Comparison of ENCODE assay signal across 18 cellular contexts in genomic region chr7:45061807-45062206, GRCh38. TPM values are rescaled to one million over a fixed set of nuclear protein-coding genes. Genes with fewer than 3 reads are reported as not detected.
DNase-seq lines count a peak whose midpoint lies in the region; ATAC-seq, FAIRE-seq and TF ChIP-seq lines count a peak whose summit lies in the region.
"Had no signal": no experiment of that assay in that cellular context is flagged by ENCODE, and none has a peak within 500 bp of the region (broad histone marks: within the 10 kb centered on the region; RNA-seq: fewer than 3 reads in every experiment).

No MANE protein-coding gene starts in this region.

- no peak for FAIRE-seq in GM12891 (lab: Jason Lieb, UNC)
- FAIRE-seq: A549 had no signal

- intact Hi-C loops in natural killer cell (cut with micrococcal nuclease): no loop called here

- H3K27me3 Mint-ChIP-seq in activated CD4-positive, alpha-beta T cell treated with anti-CD3 and anti-CD28 coated beads, Interleukin-2, amount 10 ng/mL, durations not matched to agents 7 days and 5 days: no peaks in the 10 kb centered on the region
- H3K27me3 Mint-ChIP-seq in activated T-helper 17 cell treated with anti-CD3 and anti-CD28 coated beads, Interleukin-2, amount 50 U/mL, for 72 hours: no peaks in the 10 kb centered on the region
- no peaks in the 10 kb centered on the region for H3K27me3 Mint-ChIP-seq in natural killer cell (ENCODE audit: low read depth in 2 of 2)

- POLR2A ChIA-PET in activated CD4-positive, alpha-beta T cell treated with anti-CD3 and anti-CD28 coated beads, Interleukin-2, amount 10 ng/mL, durations not matched to agents 7 days and 5 days (lab: Charles Lee): no interaction called here

- peaks cover 48% of the 10 kb centered on the region for H3K4me1 Mint-ChIP-seq in activated CD4-positive, alpha-beta T cell treated with anti-CD3 and anti-CD28 coated beads, Interleukin-2, amount 10 ng/mL, durations not matched to agents 7 days and 5 days
- H3K4me1 Mint-ChIP-seq in activated T-helper 17 cell treated with anti-CD3 and anti-CD28 coated beads, Interleukin-2, amount 50 U/mL, for 72 hours: peaks cover 38% of the 10 kb centered on the region
- H3K4me1 Mint-ChIP-seq in natural killer cell: peaks cover 64 to 86% of the 10 kb centered on the region in 2 donors

- peaks cover 69% of the 10 kb centered on the region for H3K36me3 Mint-ChIP-seq in activated CD4-positive, alpha-beta T cell treated with anti-CD3 and anti-CD28 coated beads, Interleukin-2, amount 10 ng/mL, durations not matched to agents 7 days and 5 days (ENCODE audit: low read depth)
- peaks cover 88% of the 10 kb centered on the region for H3K36me3 Mint-ChIP-seq in activated T-helper 17 cell treated with anti-CD3 and anti-CD28 coated beads, Interleukin-2, amount 50 U/mL, for 72 hours (ENCODE audit: low read depth)
- H3K36me3 Mint-ChIP-seq in natural killer cell: no peaks in the 10 kb centered on the region

- TF ChIP-seq POLR2A in GM12891 (IDR thresholded peaks at IDR 0.05; ENCODE audit: low read depth, low read length): no peak

- peak; percentile 37 for ATAC-seq in activated T-helper 17 cell treated with anti-CD3 and anti-CD28 coated beads, Interleukin-2, amount 50 U/mL, for 72 hours (replicated peaks)
- peak in 1 of 3 donors; percentile 26 for ATAC-seq in natural killer cell
- no peak for ATAC-seq in HG02763 (IDR thresholded peaks at IDR 0.05; ENCODE audit: unreplicated experiment)
- ATAC-seq in HG03045 (IDR thresholded peaks at IDR 0.05; ENCODE audit: unreplicated experiment): no peak
- ATAC-seq: A549 had no signal

- H3K27ac Mint-ChIP-seq in activated CD4-positive, alpha-beta T cell treated with anti-CD3 and anti-CD28 coated beads, Interleukin-2, amount 10 ng/mL, durations not matched to agents 7 days and 5 days: peak overlapping the region; percentile 37
- H3K27ac Mint-ChIP-seq in activated T-helper 17 cell treated with anti-CD3 and anti-CD28 coated beads, Interleukin-2, amount 50 U/mL, for 72 hours: peak overlapping the region; percentile 64
- peak overlapping the region; percentile 56 to 58 for H3K27ac Mint-ChIP-seq in natural killer cell
- H3K27ac Mint-ChIP-seq: HFFc6 had no signal

- DNase-seq in activated CD4-positive, alpha-beta T cell treated with anti-CD3 and anti-CD28 coated beads, Interleukin-2, amount 10 ng/mL, durations not matched to agents 7 days and 5 days: no peak
- no peak for DNase-seq in activated CD4-positive, alpha-beta T cell treated with anti-CD3 and anti-CD28 coated beads for 4 hours
- DNase-seq in GM12891 (ENCODE audit: insufficient read length, low spot score): no peak
- DNase-seq in natural killer cell: no peak
- DNase-seq in NCI-H187 treated with DMSO at 0.1 percent for 48 hours (lab: John Stamatoyannopoulos, UW): no peak
- DNase-seq: anterior cingulate cortex, DMS 273 treated with DMSO at 0.1 percent for 48 hours, foreskin fibroblast, HFFc6, left ventricle myocardium inferior, midbrain, NCI-H1105 treated with DMSO at 0.1 percent for 48 hours, NCI-H510A had no signal

- no peaks in the 10 kb centered on the region for H3K9me3 Mint-ChIP-seq in activated CD4-positive, alpha-beta T cell treated with anti-CD3 and anti-CD28 coated beads, Interleukin-2, amount 10 ng/mL, durations not matched to agents 7 days and 5 days
- no peaks in the 10 kb centered on the region for H3K9me3 Mint-ChIP-seq in activated T-helper 17 cell treated with anti-CD3 and anti-CD28 coated beads, Interleukin-2, amount 50 U/mL, for 72 hours
- H3K9me3 Mint-ChIP-seq in natural killer cell: no peaks in the 10 kb centered on the region
- H3K9me3 Mint-ChIP-seq: HFFc6 had no signal

- CTCF ChIA-PET in activated CD4-positive, alpha-beta T cell treated with anti-CD3 and anti-CD28 coated beads, Interleukin-2, amount 10 ng/mL, durations not matched to agents 7 days and 5 days (lab: Charles Lee): no interaction called here

- no peak overlapping the region for H3K4me3 Mint-ChIP-seq in activated CD4-positive, alpha-beta T cell treated with anti-CD3 and anti-CD28 coated beads, Interleukin-2, amount 10 ng/mL, durations not matched to agents 7 days and 5 days
- peak overlapping the region; percentile 23 for H3K4me3 Mint-ChIP-seq in activated T-helper 17 cell treated with anti-CD3 and anti-CD28 coated beads, Interleukin-2, amount 50 U/mL, for 72 hours
- H3K4me3 Mint-ChIP-seq in natural killer cell: peak overlapping the region; percentile 4
- H3K4me3 Mint-ChIP-seq: HFFc6 had no signal

- no peak for TF ChIP-seq CTCF in natural killer cell (IDR thresholded peaks at IDR 0.05)

TF ChIP-seq in GM12891, 5 proteins besides CTCF, POLR2A, EP300 and RAD21:
- TF ChIP-seq TAF1 (IDR thresholded peaks at IDR 0.05; ENCODE audit: low read depth, low read length) (no peak), POLR2AphosphoS5 (IDR thresholded peaks at IDR 0.05; ENCODE audit: low read depth, low read length) (no peak), POU2F2 (IDR thresholded peaks at IDR 0.05; ENCODE audit: low read depth, low read length) (no peak), PAX5 (IDR thresholded peaks at IDR 0.05; ENCODE audit: insufficient read depth, low read length, severe bottlenecking) (no peak), SPI1 (IDR thresholded peaks at IDR 0.05; ENCODE audit: low read depth, low read length) (peak; percentile 48)

RNA-seq across cellular contexts. Expression of gene NACAD, which starts 27.0 kb away (rescaled TPM):
- not detected for total RNA-seq in activated CD4-positive, alpha-beta T cell treated with anti-CD3 and anti-CD28 coated beads, Interleukin-2, amount 10 ng/mL, durations not matched to agents 7 days and 5 days
- polyA plus RNA-seq in GM12891 (2012; ENCODE audit: low read depth, missing spikeins): 0.03 TPM
- total RNA-seq in activated T-helper 17 cell treated with anti-CD3 and anti-CD28 coated beads, Interleukin-2, amount 50 U/mL, for 72 hours: 1 to 10 TPM in 1 of 2 donors, under 1 TPM in 1; 0.71 to 1.3 TPM
- 1 to 10 TPM in 1 of 3 donors, under 1 TPM in 2; 0.75 to 1.7 (median 0.78) TPM for total RNA-seq in natural killer cell
- total RNA-seq: G401 had no signal

RNA-seq across cellular contexts. Expression of gene TBRG4, which starts 49.7 kb away (rescaled TPM):
- total RNA-seq in activated CD4-positive, alpha-beta T cell treated with anti-CD3 and anti-CD28 coated beads, Interleukin-2, amount 10 ng/mL, durations not matched to agents 7 days and 5 days: 100 to 1,000 TPM in 1 of 2 experiments, 10 to 100 TPM in 1; 98.9 to 102 TPM
- polyA plus RNA-seq in GM12891 (2012; ENCODE audit: low read depth, missing spikeins): 58.5 TPM
- total RNA-seq in activated T-helper 17 cell treated with anti-CD3 and anti-CD28 coated beads, Interleukin-2, amount 50 U/mL, for 72 hours: 100 to 1,000 TPM; 119 to 177 TPM
- 10 to 100 TPM; 48.6 to 56.7 (median 55.9) TPM for total RNA-seq in natural killer cell
